25 cellular contexts compared by ENCODE assay signal in genomic region chr14:54867011-54867410, GRCh38. TPM values are rescaled to one million over a fixed set of nuclear protein-coding genes. Genes with fewer than 3 reads are reported as not detected.
A peak's percentile ranks its signal among the peaks of the same experiment; 100 is the strongest.
DNase-seq lines count a peak whose midpoint lies in the region; ATAC-seq and TF ChIP-seq lines count a peak whose summit lies in the region.
"Had no signal": no experiment of that assay in that cellular context is flagged by ENCODE, and none has a peak within 500 bp of the region (broad histone marks: within the 10 kb centered on the region; RNA-seq: fewer than 3 reads in every experiment).

No MANE protein-coding gene starts in this region.

- peak overlapping the region; percentile 34 to 48 for H3K27ac Mint-ChIP-seq in natural killer cell treated with Interleukin-12 subunit alpha and Interleukin-12 subunit beta and Interleukin-15 and Interleukin-18, amount 100 ng/mL, for 72 hours
- H3K27ac Mint-ChIP-seq in effector memory CD8-positive, alpha-beta T cell: peak overlapping the region in 1 of 2 donors; percentile 16
- H3K27ac Mint-ChIP-seq: activated naive CD8-positive, alpha-beta T cell; activated T-helper 17 cell treated with anti-CD3 and anti-CD28 coated beads, Interleukin-2, amount 50 U/mL, for 72 hours; HFFc6; T-helper 2 cell treated with Interferon-gamma antibody and Interleukin-4, amounts not matched to agents 5 μg/mL and 100 μg/mL, for 36 hours had no signal

- H3K4me3 Mint-ChIP-seq in natural killer cell treated with Interleukin-12 subunit alpha and Interleukin-12 subunit beta and Interleukin-15 and Interleukin-18, amount 100 ng/mL, for 72 hours: peak overlapping the region; percentile 47
- H3K4me3 Mint-ChIP-seq in effector memory CD8-positive, alpha-beta T cell: peak overlapping the region in 1 of 2 donors; percentile 20
- H3K4me3 Mint-ChIP-seq: activated naive CD8-positive, alpha-beta T cell; activated T-helper 17 cell treated with anti-CD3 and anti-CD28 coated beads, Interleukin-2, amount 50 U/mL, for 72 hours; HFFc6; T-helper 2 cell treated with Interferon-gamma antibody and Interleukin-4, amounts not matched to agents 5 μg/mL and 100 μg/mL, for 36 hours had no signal

- H3K36me3 ChIP-seq in fibroblast of lung (ENCODE audit: control insufficient read depth, insufficient read depth, low read length) (no peaks in the 10 kb centered on the region), uterus (no peaks in the 10 kb centered on the region)
- H3K36me3 ChIP-seq: esophagus muscularis mucosa, ovary, tibial artery had no signal

- no peaks in the 10 kb centered on the region for H3K9me3 ChIP-seq in fibroblast of lung (ENCODE audit: control insufficient read depth, insufficient read depth, low read depth, low read length)
- no peaks in the 10 kb centered on the region for H3K9me3 ChIP-seq in uterus
- H3K9me3 ChIP-seq: esophagus muscularis mucosa, ovary, spleen, tibial artery had no signal

- no peak overlapping the region for H3K27ac ChIP-seq in fibroblast of lung (ENCODE audit: insufficient read depth, low read length)
- no peak overlapping the region for H3K27ac ChIP-seq in uterus
- H3K27ac ChIP-seq: esophagus muscularis mucosa, ovary, RWPE1, spleen, tibial artery had no signal

- H2AFZ ChIP-seq in fibroblast of lung (ENCODE audit: low read length): no peak overlapping the region

- H3K9me3 Mint-ChIP-seq in natural killer cell treated with Interleukin-12 subunit alpha and Interleukin-12 subunit beta and Interleukin-15 and Interleukin-18, amount 100 ng/mL, for 72 hours: no peaks in the 10 kb centered on the region
- H3K9me3 Mint-ChIP-seq in effector memory CD8-positive, alpha-beta T cell: no peaks in the 10 kb centered on the region
- H3K9me3 Mint-ChIP-seq: activated T-helper 17 cell treated with anti-CD3 and anti-CD28 coated beads, Interleukin-2, amount 50 U/mL, for 72 hours; CD4-positive, CD25-positive, alpha-beta regulatory T cell; HFFc6; T-helper 2 cell treated with Interferon-gamma antibody and Interleukin-4, amounts not matched to agents 5 μg/mL and 100 μg/mL, for 36 hours had no signal

- H3K27me3 ChIP-seq in fibroblast of lung (ENCODE audit: control insufficient read depth, insufficient read depth, low read length) (no peaks in the 10 kb centered on the region), uterus (no peaks in the 10 kb centered on the region)
- H3K27me3 ChIP-seq: esophagus muscularis mucosa, ovary, spleen, tibial artery had no signal

- no peak overlapping the region for H3K9ac ChIP-seq in fibroblast of lung (ENCODE audit: insufficient read depth, low read length)

- H3K4me3 ChIP-seq in fibroblast of lung (replicated peaks in 1 of 4; ENCODE audit: control extremely low read depth in 1 of 4, insufficient read depth in 1 of 4, low read depth in 3 of 4, low read length in 4 of 4) (no peak overlapping the region), uterus (no peak overlapping the region)
- H3K4me3 ChIP-seq: esophagus muscularis mucosa, ovary, spleen, tibial artery had no signal

- no peak for TF ChIP-seq POLR2A in uterus (IDR thresholded peaks at IDR 0.05)

- peaks cover 39 to 44% of the 10 kb centered on the region in 2 donors for H3K4me1 Mint-ChIP-seq in natural killer cell treated with Interleukin-12 subunit alpha and Interleukin-12 subunit beta and Interleukin-15 and Interleukin-18, amount 100 ng/mL, for 72 hours (ENCODE audit: low read depth in 2 of 2)
- peaks cover 21 to 40% of the 10 kb centered on the region in 2 donors for H3K4me1 Mint-ChIP-seq in effector memory CD8-positive, alpha-beta T cell (ENCODE audit: low read depth in 2 of 2)

- peaks cover 4% of the 10 kb centered on the region for H3K36me3 Mint-ChIP-seq in natural killer cell treated with Interleukin-12 subunit alpha and Interleukin-12 subunit beta and Interleukin-15 and Interleukin-18, amount 100 ng/mL, for 72 hours
- peaks cover 28% of the 10 kb centered on the region for H3K36me3 Mint-ChIP-seq in effector memory CD8-positive, alpha-beta T cell (ENCODE audit: insufficient read depth)
- H3K36me3 Mint-ChIP-seq: activated naive CD8-positive, alpha-beta T cell had no signal

- H3K4me1 ChIP-seq in fibroblast of lung (ENCODE audit: control insufficient read depth, extremely low read depth, insufficient read depth, low read length): peaks cover 2% of the 10 kb centered on the region
- H3K4me1 ChIP-seq in uterus: no peaks in the 10 kb centered on the region

- peak overlapping the region; percentile 44 for H3K4me2 ChIP-seq in fibroblast of lung (ENCODE audit: extremely low read depth, insufficient read depth, low read length)

- no peak for TF ChIP-seq CTCF in fibroblast of lung (conservative IDR thresholded peaks at IDR 0.05 in 1 of 2, IDR thresholded peaks at IDR 0.05 in 1 of 2; ENCODE audit: low read depth in 1 of 2, low read length in 2 of 2)
- no peak for TF ChIP-seq CTCF in uterus (IDR thresholded peaks at IDR 0.05)

- no peaks in the 10 kb centered on the region for H3K79me2 ChIP-seq in fibroblast of lung (ENCODE audit: control insufficient read depth, insufficient read depth, low read length)

- no peaks in the 10 kb centered on the region for H3K27me3 Mint-ChIP-seq in natural killer cell treated with Interleukin-12 subunit alpha and Interleukin-12 subunit beta and Interleukin-15 and Interleukin-18, amount 100 ng/mL, for 72 hours
- no peaks in the 10 kb centered on the region for H3K27me3 Mint-ChIP-seq in effector memory CD8-positive, alpha-beta T cell
- H3K27me3 Mint-ChIP-seq: activated naive CD8-positive, alpha-beta T cell; activated T-helper 17 cell treated with anti-CD3 and anti-CD28 coated beads, Interleukin-2, amount 50 U/mL, for 72 hours; CD4-positive, CD25-positive, alpha-beta regulatory T cell had no signal

- DNase-seq in EH (ENCODE audit: low read depth): peak; percentile 67
- DNase-seq in fibroblast of lung (ENCODE audit: low read depth in 2 of 2): peak in 1 of 2 donors; percentile 76
- DNase-seq in natural killer cell treated with Interleukin-12 subunit alpha and Interleukin-12 subunit beta and Interleukin-15 and Interleukin-18, amount 100 ng/mL, for 72 hours (ENCODE audit: low spot score): no peak
- DNase-seq in NOMO-1 treated with DMSO at 0.1 percent for 48 hours (lab: John Stamatoyannopoulos, UW; ENCODE audit: unreplicated experiment): no peak
- DNase-seq in effector memory CD8-positive, alpha-beta T cell: no peak
- no peak for DNase-seq in uterus
- DNase-seq: CD4-positive, CD25-positive, alpha-beta regulatory T cell; glutamatergic neuron; HFFc6; MM.1S; NCI-H1417; NCI-H2081; NCI-H226; ovary; spleen; stimulated activated CD4-positive, alpha-beta T cell treated with anti-CD3 and anti-CD28 coated beads, Interleukin-2, amount 100 ng/mL, for 48 hours; stimulated activated naive CD4-positive, alpha-beta T cell; tibial artery had no signal

- intact Hi-C loops in uterus (cut with DNase I; ENCODE audit: low total_unique reads): no loop called here

- ATAC-seq in SK-N-SH treated with all-trans-retinoic acid at 6 μM for 48 hours (peak; percentile 80), GM18909 (IDR thresholded peaks at IDR 0.05; ENCODE audit: poor library complexity, unreplicated experiment) (no peak)
- no peak for ATAC-seq in natural killer cell treated with Interleukin-12 subunit alpha and Interleukin-12 subunit beta and Interleukin-15 and Interleukin-18, amount 100 ng/mL, for 72 hours
- no peak for ATAC-seq in effector memory CD8-positive, alpha-beta T cell (replicated peaks)

- no peaks in the 10 kb centered on the region for H4K20me1 ChIP-seq in fibroblast of lung (ENCODE audit: control insufficient read depth, extremely low read depth, insufficient read depth, low read length)

TF ChIP-seq in SK-N-SH treated with all-trans-retinoic acid at 6 μM for 48 hours, 23 proteins besides CTCF, POLR2A, EP300 and RAD21:
- no peak for TF ChIP-seq ZNF70 (CRISPR knock-in tag; IDR thresholded peaks at IDR 0.05)
- TF ChIP-seq TCF4 (CRISPR knock-in tag; IDR thresholded peaks at IDR 0.05; ENCODE audit: borderline replicate concordance): 0 out of 2 replicates have a peak, but pooled peaks have one; percentile 24
TF ChIP-seq in SK-N-SH treated with all-trans-retinoic acid at 6 μM for 48 hours: peak in this region for 1.

RNA-seq across cellular contexts. Expression of gene GCH1, which starts 35.6 kb away (rescaled TPM):
- total RNA-seq in fibroblast of lung: 1.5 and 6.4 TPM in 2 replicates
- 1.3 and 3.0 TPM in 2 replicates for polyA plus RNA-seq in fibroblast of lung
- 0.94 and 2.0 TPM in 2 replicates for polyA plus RNA-seq in fibroblast of lung (2012)
- polyA minus RNA-seq in fibroblast of lung (ENCODE audit: low replicate concordance): 0.16 and 1.0 TPM in 2 replicates
- 100 to 1,000 TPM; 131 to 382 TPM for total RNA-seq in natural killer cell treated with Interleukin-12 subunit alpha and Interleukin-12 subunit beta and Interleukin-15 and Interleukin-18, amount 100 ng/mL, for 72 hours
- total RNA-seq in uterus: 10 to 100 TPM in 1 of 4 donors, 1 to 10 TPM in 3; 3.2 to 10.6 (median 4.1) TPM

Comparison
In these comparisons a context has a peak if more than half of its experiments do, and no peak if none do; other contexts are left out.
1. RNA of gene GCH1, which starts 35.6 kb away (total RNA-seq): 131 to 382 TPM in natural killer cell treated with Interleukin-12 subunit alpha and Interleukin-12 subunit beta and Interleukin-15 and Interleukin-18, amount 100 ng/mL, for 72 hours; 3.2 to 10.6 TPM in uterus and 1.5 to 6.4 TPM in fibroblast of lung; every median in the first group is over 10 times any median in the second.